Comparison of ENCODE assay signal across 27 cellular contexts in the genomic region with DNA sequence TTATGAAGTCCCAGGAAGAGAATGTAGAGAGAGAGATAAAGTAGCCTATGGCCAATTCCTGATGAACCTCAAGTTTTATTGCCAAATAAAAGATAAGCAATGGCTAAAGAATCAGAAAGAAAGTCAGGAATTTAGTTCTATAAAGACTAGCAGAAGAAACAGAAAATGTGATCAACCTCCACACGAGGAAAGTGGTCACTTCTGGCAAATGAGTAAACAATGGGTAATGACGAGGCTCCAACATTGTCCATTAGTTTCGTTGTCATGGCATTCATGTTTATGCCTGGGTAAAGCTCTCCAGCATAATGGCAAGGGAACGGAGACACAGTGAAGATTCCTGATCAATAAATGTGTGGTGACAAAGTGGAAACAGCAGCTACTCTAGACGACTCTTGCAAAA.
"Had no signal": no experiment of that assay in that cellular context is flagged by ENCODE, and none has a peak within 500 bp of the region (broad histone marks: within the 10 kb centered on the region; RNA-seq: fewer than 3 reads in every experiment).

No MANE protein-coding gene starts in this region.

- ATAC-seq: activated CD4-positive, alpha-beta T cell treated with anti-CD3 and anti-CD28 coated beads for 36 hours; activated CD8-positive, alpha-beta T cell treated with anti-CD3 and anti-CD28 coated beads for 36 hours; activated T-cell treated with anti-CD3 and anti-CD28 coated beads, Interleukin-2, amount 50 U/mL, for 72 hours; body of pancreas; T-cell had no signal

- FAIRE-seq: bronchial epithelial cell, RCC 7860, TTC549 had no signal

- DNase-seq: activated CD4-positive, alpha-beta T cell treated with anti-CD3 and anti-CD28 coated beads for 36 hours; activated CD8-positive, alpha-beta memory T cell treated with anti-CD3 and anti-CD28 coated beads, Interleukin-2, amount 50 U/mL, for 4 hours; activated CD8-positive, alpha-beta T cell treated with anti-CD3 and anti-CD28 coated beads for 36 hours; activated gamma-delta T cell treated with Interleukin-2 at 50 U/mL for 16 hours; activated naive CD4-positive, alpha-beta T cell treated with anti-CD3 and anti-CD28 coated beads, Interleukin-2, amount 10 ng/mL, durations not matched to agents 7 days and 5 days; activated naive CD8-positive, alpha-beta T cell treated with anti-CD3 and anti-CD28 coated beads for 36 hours; activated T-cell treated with anti-CD3 and anti-CD28 coated beads, Interleukin-2, amount 50 U/mL, for 72 hours; body of pancreas; central memory CD4-positive, alpha-beta T cell; Kasumi-1; NCI-H1048; NCI-H146; NCI-H187 treated with DMSO at 0.1 percent for 48 hours; NCI-H2081 treated with DMSO at 0.1 percent for 48 hours; NCI-H2171 treated with DMSO at 0.1 percent for 48 hours; NCI-H226; NCI-H526; NK-92 treated with Interleukin-12 subunit alpha and Interleukin-12 subunit beta, amount 100 ng/mL, for 24 hours; OCI-M1; SIG-M5; T-cell; T-helper 2 cell; T1000; WERI-Rb-1 had no signal
